ENCODE assay signal across 8 cellular contexts in the genomic region with DNA sequence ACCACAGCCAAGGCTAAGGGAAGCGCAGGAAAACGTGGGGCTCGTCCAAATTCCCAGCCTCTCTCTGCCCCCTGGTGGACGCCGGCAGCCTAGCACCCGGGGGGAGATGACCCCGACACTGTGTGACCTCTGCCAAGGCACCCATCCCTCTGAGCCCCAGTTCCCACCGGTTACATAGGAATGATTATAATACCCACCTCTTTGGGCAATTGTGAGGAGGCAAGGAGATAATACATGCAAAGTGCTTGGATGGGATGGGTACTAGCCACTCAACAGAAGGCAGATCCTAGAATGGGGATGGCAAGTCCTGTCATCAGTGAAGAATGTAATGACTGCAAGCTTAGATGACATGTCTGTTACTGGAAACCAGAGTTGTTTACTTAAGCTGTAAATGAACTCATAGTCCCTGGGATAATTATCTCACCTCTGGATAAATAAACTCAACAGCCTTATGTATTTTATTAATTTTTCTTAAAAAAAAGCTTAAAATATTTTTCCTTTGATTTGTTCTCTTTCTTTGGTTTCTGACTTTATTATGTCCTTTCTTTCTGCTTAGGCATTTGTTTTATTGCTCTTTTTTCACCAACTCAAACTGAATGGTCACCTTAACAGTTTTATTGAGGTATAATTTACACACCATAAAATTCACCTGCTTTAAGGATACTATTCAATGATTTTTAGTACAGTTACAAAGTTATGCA. TPM values are rescaled to one million over a fixed set of nuclear protein-coding genes. Genes with fewer than 3 reads are reported as not detected.
DNase-seq lines count a peak whose midpoint lies in the region; ATAC-seq, FAIRE-seq and TF ChIP-seq lines count a peak whose summit lies in the region.

No MANE protein-coding gene starts in this region.

- no peak overlapping the region for H3K9ac ChIP-seq in H1 (replicated peaks in 1 of 4; ENCODE audit: extremely low read depth in 1 of 4, low read depth in 3 of 4, low read length in 3 of 4)

- TF ChIP-seq CTCF in BE2C (IDR thresholded peaks at IDR 0.05; ENCODE audit: low read depth, low read length) (peak; percentile 60), H1 (IDR thresholded peaks at IDR 0.05; ENCODE audit: control extremely low read depth in 1 of 3, insufficient read depth in 1 of 3, low read depth in 1 of 3, low read length in 3 of 3) (peak; percentile 73 to 85 (median 78))

- no peak overlapping the region for H2AFZ ChIP-seq in H1 (ENCODE audit: low read length)

- no peak overlapping the region for H4K91ac ChIP-seq in H1 (replicated peaks; ENCODE audit: insufficient read length, low read length)

- H3K23ac ChIP-seq in H1 (ENCODE audit: insufficient read length): no peak overlapping the region

- no peak for TF ChIP-seq EP300 in H1 (IDR thresholded peaks at IDR 0.05; ENCODE audit: borderline replicate concordance in 1 of 2, low read depth in 2 of 2, low read length in 2 of 2)

- H3K36me3 ChIP-seq in BE2C (no peaks in the 10 kb centered on the region), H1 (ENCODE audit: control insufficient read depth in 2 of 4, insufficient read depth in 4 of 4, low read length in 3 of 4) (no peaks in the 10 kb centered on the region)

- H3K14ac ChIP-seq in H1 (ENCODE audit: insufficient read length): no peak overlapping the region

- 9% methylated on average over 8 of the region's 8 CpGs; no CpG with 5 or more reads in 1 of the 2 experiments for WGBS in H1 (ENCODE audit: extremely low coverage in 1 of 2, insufficient coverage in 1 of 2, insufficient read length in 1 of 2, insufficient replicate concordance in 2 of 2, low coverage in 1 of 2, low lambda C conversion rate in 2 of 2, missing lambda C conversion rate in 1 of 2), 2 experiments

- H3K36me3 Mint-ChIP-seq in activated CD8-positive, alpha-beta T cell treated with anti-CD3 and anti-CD28 coated beads, Interleukin-2, amount 10 ng/mL, durations not matched to agents 7 days and 5 days (ENCODE audit: low read depth): no peaks in the 10 kb centered on the region

- H2AK5ac ChIP-seq in H1 (ENCODE audit: low read depth, low read length): no peak overlapping the region

- no peak overlapping the region for H3K27ac ChIP-seq in H1 (ENCODE audit: low read depth, low read length)

- H2BK120ac ChIP-seq in H1 (replicated peaks; ENCODE audit: low read depth, low read length): no peak overlapping the region

- no peak overlapping the region for H2BK12ac ChIP-seq in H1 (ENCODE audit: low read depth, low read length)

- no peak overlapping the region for H3K4ac ChIP-seq in H1 (replicated peaks; ENCODE audit: insufficient read length, low read depth, low read length)

- no peak overlapping the region for H3K18ac ChIP-seq in H1 (ENCODE audit: extremely low read depth, low read length)

- POLR2A ChIA-PET in activated CD8-positive, alpha-beta T cell treated with anti-CD3 and anti-CD28 coated beads, Interleukin-2, amount 10 ng/mL, durations not matched to agents 7 days and 5 days (lab: Charles Lee): interaction anchor here (0.7 to 0.8 kb wide), 2 partner anchors 90 to 179 kb away, joined by 3 read pairs; no protein-coding TSS in a partner anchor
- POLR2A ChIA-PET in H1 (lab: Charles Lee; ENCODE audit: partially characterized antibody): interaction anchor here (1.3 to 1.7 kb wide), 2 partner anchors 11 to 98 kb away, joined by 3 to 5 read pairs; partner anchors contain the start of gene BMP8B

- peaks cover 6% of the 10 kb centered on the region for H3K27me3 Mint-ChIP-seq in activated CD8-positive, alpha-beta T cell treated with anti-CD3 and anti-CD28 coated beads, Interleukin-2, amount 10 ng/mL, durations not matched to agents 7 days and 5 days (ENCODE audit: low read depth)

- FAIRE-seq in H1 (lab: Jason Lieb, UNC): no peak

- H3K4me2 ChIP-seq in H1 (ENCODE audit: insufficient read depth in 1 of 2, low read depth in 2 of 2, low read length in 2 of 2): no peak overlapping the region

- no peak overlapping the region for H4K8ac ChIP-seq in H1 (ENCODE audit: extremely low read depth, insufficient read depth, low read length)

- no peak overlapping the region for H3K56ac ChIP-seq in H1 (replicated peaks; ENCODE audit: insufficient read length, low read depth, low read length)

- H3K9me3 Mint-ChIP-seq in activated CD8-positive, alpha-beta T cell treated with anti-CD3 and anti-CD28 coated beads, Interleukin-2, amount 10 ng/mL, durations not matched to agents 7 days and 5 days (ENCODE audit: insufficient read depth): no peaks in the 10 kb centered on the region

- peaks cover 11% of the 10 kb centered on the region for H3K4me1 Mint-ChIP-seq in activated CD8-positive, alpha-beta T cell treated with anti-CD3 and anti-CD28 coated beads, Interleukin-2, amount 10 ng/mL, durations not matched to agents 7 days and 5 days (ENCODE audit: low read depth)

- H3K23me2 ChIP-seq in H1 (ENCODE audit: low read depth, low read length): no peaks in the 10 kb centered on the region

- peak overlapping the region; percentile 49 for H3K4me3 Mint-ChIP-seq in activated CD8-positive, alpha-beta T cell treated with anti-CD3 and anti-CD28 coated beads, Interleukin-2, amount 10 ng/mL, durations not matched to agents 7 days and 5 days

- H3K9me3 ChIP-seq in BE2C (no peaks in the 10 kb centered on the region), H1 (ENCODE audit: insufficient read depth in 2 of 2, low read depth in 1 of 2, low read length in 1 of 2) (no peaks in the 10 kb centered on the region), mononuclear cell (ENCODE audit: low read depth, low read length) (no peaks in the 10 kb centered on the region)

- CTCF ChIA-PET in activated CD8-positive, alpha-beta T cell treated with anti-CD3 and anti-CD28 coated beads, Interleukin-2, amount 10 ng/mL, durations not matched to agents 7 days and 5 days (lab: Charles Lee): interaction anchor here (0.6 to 8.0 kb wide), 28 partner anchors 11 to 445 kb away, joined by 3 to 52 read pairs (median 3); partner anchors contain the start of genes BMP8B and HPCAL4
- CTCF ChIA-PET in H1 (lab: Charles Lee; ENCODE audit: partially characterized antibody): interaction anchor here (0.7 to 4.9 kb wide), 34 partner anchors 10 to 246 kb away, joined by 3 to 22 read pairs (median 4); partner anchors contain the start of genes BMP8B, HPCAL4 and NT5C1A

- no peak overlapping the region for H2BK20ac ChIP-seq in H1 (ENCODE audit: low read length)

- no peaks in the 10 kb centered on the region for H3K79me1 ChIP-seq in H1 (ENCODE audit: low read depth, low read length)

- H3K27me3 ChIP-seq in BE2C: no peaks in the 10 kb centered on the region
- H3K27me3 ChIP-seq in H1 (replicated peaks in 1 of 4; ENCODE audit: control insufficient read depth in 3 of 4, extremely low read depth in 1 of 4, insufficient read depth in 3 of 4, low read length in 3 of 4): no peaks in the 10 kb centered on the region; a peak in 1 of 7 replicates
- H3K27me3 ChIP-seq in mononuclear cell (ENCODE audit: insufficient read depth, low read length): no peaks in the 10 kb centered on the region

- TF ChIP-seq RAD21 in H1 (IDR thresholded peaks at IDR 0.05 in 1 of 2, conservative IDR thresholded peaks at IDR 0.05 in 1 of 2; ENCODE audit: low read depth in 2 of 2, low read length in 2 of 2): peak; percentile 65 to 69

- H4K20me1 ChIP-seq in H1 (replicated peaks in 1 of 2; ENCODE audit: control insufficient read depth in 1 of 2, insufficient read depth in 2 of 2, low read length in 2 of 2): no peaks in the 10 kb centered on the region

- H3K4me1 ChIP-seq in BE2C: no peaks in the 10 kb centered on the region; the same call in 1 of the 2 replicates
- H3K4me1 ChIP-seq in H1 (replicated peaks in 1 of 4; ENCODE audit: control insufficient read depth in 3 of 4, insufficient read depth in 4 of 4, low read length in 3 of 4): peaks cover 0 to 3% (median 0%) of the 10 kb centered on the region in 4 experiments; a peak in 2 of 7 replicates
- peaks cover 35% of the 10 kb centered on the region for H3K4me1 ChIP-seq in mononuclear cell (ENCODE audit: insufficient read depth, low read length)

- no peak for TF ChIP-seq POLR2A in H1 (IDR thresholded peaks at IDR 0.05; ENCODE audit: control extremely low read depth in 1 of 2, low read depth in 2 of 2, low read length in 2 of 2)

- ATAC-seq in GM19023 (IDR thresholded peaks at IDR 0.05; ENCODE audit: unreplicated experiment) (peak; percentile 66), HG03139 (IDR thresholded peaks at IDR 0.05; ENCODE audit: unreplicated experiment) (peak; percentile 65)
- peak; percentile 75 for ATAC-seq in activated CD8-positive, alpha-beta T cell treated with anti-CD3 and anti-CD28 coated beads, Interleukin-2, amount 10 ng/mL, durations not matched to agents 7 days and 5 days

- no peaks in the 10 kb centered on the region for H3K79me2 ChIP-seq in H1 (ENCODE audit: control insufficient read depth in 1 of 2, insufficient read depth in 2 of 2, low read length in 2 of 2)

- H2BK5ac ChIP-seq in H1 (ENCODE audit: low read depth, low read length): no peak overlapping the region

- no peak overlapping the region for H2BK15ac ChIP-seq in H1 (ENCODE audit: low read length)

- H4K5ac ChIP-seq in H1 (ENCODE audit: insufficient read length, low read depth, low read length): no peak overlapping the region

- H3K4me3 ChIP-seq in BE2C (ENCODE audit: low read depth, low read length) (peak overlapping the region; percentile 26), H1 (ENCODE audit: extremely low read depth in 1 of 4, insufficient read depth in 2 of 4, low read depth in 3 of 4, low read length in 4 of 4) (no peak overlapping the region), mononuclear cell (ENCODE audit: low read length) (peak overlapping the region; percentile 17)

- DNase-seq in BE2C (peak; percentile 67), NCI-H774 (lab: John Stamatoyannopoulos, UW) (peak; percentile 65), H1 (ENCODE audit: low read depth in 1 of 2, low spot score in 2 of 2) (peak in 1 of 2 experiments; percentile 98)
- peak; percentile 73 for DNase-seq in activated CD8-positive, alpha-beta T cell treated with anti-CD3 and anti-CD28 coated beads, Interleukin-2, amount 10 ng/mL, durations not matched to agents 7 days and 5 days
- peak; percentile 43 to 56 for DNase-seq in stimulated activated CD8-positive, alpha-beta memory T cell treated with anti-CD3 and anti-CD28 coated beads, Interleukin-4, amount 100 ng/mL, for 4 hours (ENCODE audit: low read depth in 2 of 2, low spot score in 1 of 2)

- H3K27ac Mint-ChIP-seq in activated CD8-positive, alpha-beta T cell treated with anti-CD3 and anti-CD28 coated beads, Interleukin-2, amount 10 ng/mL, durations not matched to agents 7 days and 5 days: peak overlapping the region; percentile 82

RNA-seq across cellular contexts. Expression of gene BMP8B, which starts 11.3 kb away (rescaled TPM):
- 0.23 TPM for polyA plus RNA-seq in BE2C (2012; ENCODE audit: insufficient read depth, insufficient read length, low read depth)
- under 1 TPM; 0.08 to 0.26 TPM for total RNA-seq in activated CD8-positive, alpha-beta T cell treated with anti-CD3 and anti-CD28 coated beads, Interleukin-2, amount 10 ng/mL, durations not matched to agents 7 days and 5 days
- 0.37 and 0.54 TPM in 2 replicates for total RNA-seq in H1 (2021; fragmentation: NEBNext Ultra II Directional; extraction: Animal tissue kit (Norgen Biotek cat#: 25700))
- polyA plus RNA-seq in H1 (2011; rRNA removed): 0.50 and 0.52 TPM in 2 replicates
- 0.49 TPM for polyA plus RNA-seq in H1 (2011; cell fraction: cytosol; rRNA removed)
- polyA plus RNA-seq in H1 (2011; cell fraction: nucleus; rRNA removed): 0.58 TPM
- 0.44 to 0.70 TPM (median 0.60 TPM) in 4 replicates for polyA plus RNA-seq in H1 (2012, experiment 1 of 2)
- polyA plus RNA-seq in H1 (2012, experiment 2 of 2): 0.25 TPM
- 0.49 TPM for polyA plus RNA-seq in H1 (2013, experiment 1 of 2)
- polyA plus RNA-seq in H1 (2013, experiment 2 of 2): 0.53 TPM
- 0.63 TPM in 2 replicates for polyA minus RNA-seq in H1 (2011; rRNA and poly(A)+ RNA removed)
- polyA minus RNA-seq in H1 (2011; cell fraction: cytosol; rRNA and poly(A)+ RNA removed): 0.59 TPM
- 0.40 TPM for polyA minus RNA-seq in H1 (2011; cell fraction: nucleus; rRNA and poly(A)+ RNA removed)
- total RNA-seq in mononuclear cell: 0.31 TPM

RNA-seq across cellular contexts. Expression of gene OXCT2, which starts 28.8 kb away (rescaled TPM):
- not detected for polyA plus RNA-seq in BE2C (2012; ENCODE audit: insufficient read depth, insufficient read length, low read depth)
- under 1 TPM; 0.32 to 0.47 TPM for total RNA-seq in activated CD8-positive, alpha-beta T cell treated with anti-CD3 and anti-CD28 coated beads, Interleukin-2, amount 10 ng/mL, durations not matched to agents 7 days and 5 days
- 2.9 TPM in 2 replicates for total RNA-seq in H1 (2021; fragmentation: NEBNext Ultra II Directional; extraction: Animal tissue kit (Norgen Biotek cat#: 25700))
- 2.6 and 3.4 TPM in 2 replicates for polyA plus RNA-seq in H1 (2011; rRNA removed)
- 3.6 TPM for polyA plus RNA-seq in H1 (2011; cell fraction: cytosol; rRNA removed)
- polyA plus RNA-seq in H1 (2011; cell fraction: nucleus; rRNA removed): 5.4 TPM
- 1.7 to 3.9 TPM (median 3.1 TPM) in 4 replicates for polyA plus RNA-seq in H1 (2012, experiment 1 of 2)
- polyA plus RNA-seq in H1 (2012, experiment 2 of 2): 2.0 TPM
- 1.5 TPM for polyA plus RNA-seq in H1 (2013, experiment 1 of 2)
- 1.5 TPM for polyA plus RNA-seq in H1 (2013, experiment 2 of 2)
- polyA minus RNA-seq in H1 (2011; rRNA and poly(A)+ RNA removed): 3.0 and 3.5 TPM in 2 replicates
- polyA minus RNA-seq in H1 (2011; cell fraction: cytosol; rRNA and poly(A)+ RNA removed): 1.2 TPM
- polyA minus RNA-seq in H1 (2011; cell fraction: nucleus; rRNA and poly(A)+ RNA removed): 4.5 TPM
- total RNA-seq in mononuclear cell: 0.73 TPM

Comparison
In these comparisons a context has a peak if more than half of its experiments do, and no peak if none do; other contexts are left out.
1. H3K4me3 ChIP-seq: peak in BE2C (single experiment) and mononuclear cell (single experiment); none in H1 (0 of 4).
2. Peak in every context shown above with its lines, with median percentiles within 50 percentile points of each other: ATAC-seq.